In the genomic region with DNA sequence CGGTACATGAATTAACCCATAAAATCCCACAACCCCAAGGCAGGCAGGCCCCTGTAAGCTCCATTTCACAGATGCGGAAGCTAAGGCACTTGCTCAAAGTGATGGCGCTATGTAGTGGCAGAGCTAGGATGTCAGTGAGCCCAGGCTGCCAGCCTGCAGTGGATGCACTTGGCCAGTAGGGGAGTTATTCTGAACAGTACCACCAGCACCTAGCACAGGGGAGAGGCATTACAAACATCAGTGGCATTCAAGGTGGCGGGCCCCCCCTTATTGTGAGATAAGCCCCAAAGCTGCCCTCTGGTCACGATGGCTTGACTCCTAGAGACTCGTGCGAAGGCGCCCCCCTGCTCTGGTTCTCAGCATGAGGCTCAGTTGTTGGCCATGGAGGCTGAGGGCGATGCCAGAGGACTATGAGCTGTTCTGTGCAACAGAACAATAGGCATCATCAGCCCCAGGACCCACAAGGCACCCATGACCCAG, we compare ENCODE assay signal across 8 cellular contexts. TPM values are rescaled to one million over a fixed set of nuclear protein-coding genes. Genes with fewer than 3 reads are reported as not detected.
DNase-seq lines count a peak whose midpoint lies in the region; ATAC-seq lines count a peak whose summit lies in the region.

No MANE protein-coding gene starts in this region.

- H3K36me3 Mint-ChIP-seq in activated naive CD4-positive, alpha-beta T cell treated with anti-CD3 and anti-CD28 coated beads, Interleukin-2, amount 10 ng/mL, durations not matched to agents 7 days and 5 days: peaks cover 21% of the 10 kb centered on the region

- H3K27ac Mint-ChIP-seq in activated naive CD4-positive, alpha-beta T cell treated with anti-CD3 and anti-CD28 coated beads, Interleukin-2, amount 10 ng/mL, durations not matched to agents 7 days and 5 days: no peak overlapping the region

- CTCF ChIA-PET in activated naive CD4-positive, alpha-beta T cell treated with anti-CD3 and anti-CD28 coated beads, Interleukin-2, amount 10 ng/mL, durations not matched to agents 7 days and 5 days (lab: Charles Lee): interaction anchor here (0.7 to 1.8 kb wide), 5 partner anchors 10 to 570 kb away, joined by 3 to 5 read pairs (median 4); no protein-coding TSS in a partner anchor

- DNase-seq in activated gamma-delta T cell treated with Interleukin-2 at 50 U/mL for 16 hours: peak; percentile 10
- DNase-seq in activated gamma-delta T cell (lab: John Stamatoyannopoulos, UW): no peak
- peak; percentile 27 for DNase-seq in MG63
- peak; percentile 37 for DNase-seq in activated naive CD4-positive, alpha-beta T cell treated with anti-CD3 and anti-CD28 coated beads, Interleukin-2, amount 10 ng/mL, durations not matched to agents 7 days and 5 days
- DNase-seq in iPS DF 4.7 (ENCODE audit: extremely low read depth, low spot score): peak; percentile 36
- DNase-seq in stimulated activated CD8-positive, alpha-beta memory T cell treated with anti-CD3 and anti-CD28 coated beads, Interleukin-4, amount 100 ng/mL, for 48 hours: peak; percentile 54
- DNase-seq in DMS79 (lab: John Stamatoyannopoulos, UW): no peak

- H3K9me3 ChIP-seq in MG63: no peaks in the 10 kb centered on the region

- H3K4me3 Mint-ChIP-seq in activated naive CD4-positive, alpha-beta T cell treated with anti-CD3 and anti-CD28 coated beads, Interleukin-2, amount 10 ng/mL, durations not matched to agents 7 days and 5 days: no peak overlapping the region

- no peaks in the 10 kb centered on the region for H3K27me3 Mint-ChIP-seq in activated naive CD4-positive, alpha-beta T cell treated with anti-CD3 and anti-CD28 coated beads, Interleukin-2, amount 10 ng/mL, durations not matched to agents 7 days and 5 days

- no peak for ATAC-seq in GM18861 (IDR thresholded peaks at IDR 0.05; ENCODE audit: unreplicated experiment)

- peaks cover 72% of the 10 kb centered on the region for H3K36me3 ChIP-seq in MG63

- H3K4me3 ChIP-seq in MG63: no peak overlapping the region

- H3K9me3 Mint-ChIP-seq in activated naive CD4-positive, alpha-beta T cell treated with anti-CD3 and anti-CD28 coated beads, Interleukin-2, amount 10 ng/mL, durations not matched to agents 7 days and 5 days: no peaks in the 10 kb centered on the region

- no peaks in the 10 kb centered on the region for H3K4me1 Mint-ChIP-seq in activated naive CD4-positive, alpha-beta T cell treated with anti-CD3 and anti-CD28 coated beads, Interleukin-2, amount 10 ng/mL, durations not matched to agents 7 days and 5 days

- no peaks in the 10 kb centered on the region for H3K27me3 ChIP-seq in MG63

RNA-seq across cellular contexts. Expression of gene GTF3C1, which starts 33.8 kb away (rescaled TPM):
- total RNA-seq in MG63 (2014; rRNA removed; shearing (Covaris generic); ENCODE audit: low replicate concordance): 62.4 and 88.2 TPM in 2 replicates

RNA-seq across cellular contexts. Expression of gene KATNIP, which starts 34.0 kb away (rescaled TPM):
- 1.5 and 8.0 TPM in 2 replicates for total RNA-seq in MG63 (2014; rRNA removed; shearing (Covaris generic); ENCODE audit: low replicate concordance)

Comparison
In these comparisons a context has a peak if more than half of its experiments do, and no peak if none do; other contexts are left out.
1. DNase-seq: peak in activated gamma-delta T cell treated with Interleukin-2 at 50 U/mL for 16 hours (single experiment), MG63 (single experiment), activated naive CD4-positive, alpha-beta T cell treated with anti-CD3 and anti-CD28 coated beads, Interleukin-2, amount 10 ng/mL, durations not matched to agents 7 days and 5 days (single experiment), iPS DF 4.7 (single experiment) and stimulated activated CD8-positive, alpha-beta memory T cell treated with anti-CD3 and anti-CD28 coated beads, Interleukin-4, amount 100 ng/mL, for 48 hours (single experiment); none in activated gamma-delta T cell (single experiment) and DMS79 (single experiment).